Comparison of ENCODE assay signal across 8 cellular contexts in the genomic region with DNA sequence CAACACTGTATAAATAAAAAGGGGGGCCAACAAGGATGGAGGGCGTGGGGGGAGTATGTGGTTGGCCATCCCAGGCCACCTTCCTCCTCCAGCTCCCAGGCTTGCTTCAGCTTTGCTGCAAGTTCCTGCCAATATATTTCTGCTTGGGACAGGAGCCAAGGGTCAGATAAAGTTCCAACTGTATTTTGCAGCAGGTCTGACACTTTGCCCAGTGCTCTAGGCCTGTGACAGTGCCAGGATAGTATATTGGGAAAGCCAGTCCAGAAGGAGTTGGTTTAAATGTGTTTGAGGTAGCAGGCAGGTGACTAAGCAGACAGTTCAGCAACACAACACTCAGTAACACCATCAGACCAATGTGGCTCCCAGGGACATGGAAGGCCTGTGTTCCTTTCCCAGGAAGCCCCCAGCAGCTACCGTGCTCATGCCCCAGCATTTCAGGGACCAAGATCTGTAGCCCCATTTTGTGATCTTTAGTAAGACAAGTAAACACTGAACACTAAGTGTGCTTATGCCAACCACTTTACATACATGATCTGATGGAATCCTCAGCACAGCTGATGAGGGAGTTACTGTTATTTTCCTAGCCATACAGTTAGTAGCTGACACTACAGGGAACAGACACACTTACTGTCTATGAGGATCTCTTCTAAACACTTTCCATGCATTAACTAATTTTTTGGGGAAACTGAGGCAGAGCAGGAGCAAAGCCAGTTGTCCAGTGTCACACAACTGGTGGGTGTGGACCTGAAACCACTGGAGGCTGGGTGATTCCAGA. TPM values are rescaled to one million over a fixed set of nuclear protein-coding genes. Genes with fewer than 3 reads are reported as not detected.
DNase-seq lines count a peak whose midpoint lies in the region; ATAC-seq, FAIRE-seq and TF ChIP-seq lines count a peak whose summit lies in the region.

No MANE protein-coding gene starts in this region.

- no peak for ATAC-seq in activated B cell treated with CpG ODN at 0.5 μM for 24 hours (ENCODE audit: low read depth)

- H3K27ac Mint-ChIP-seq in activated B cell treated with CpG ODN at 0.5 μM for 24 hours (peak overlapping the region; percentile 55), glutamatergic neuron (ENCODE audit: unreplicated experiment) (peak overlapping the region; percentile 6), progenitor cell of endocrine pancreas (no peak overlapping the region)

- H3K4me3 ChIP-seq in HEK293 (ENCODE audit: low read depth, low read length), result no peak overlapping the region
- no peak overlapping the region for H3K4me3 ChIP-seq in small intestine (ENCODE audit: low read depth in 1 of 2, low read length in 2 of 2)
- no peak overlapping the region for H3K4me3 ChIP-seq in BE2C (ENCODE audit: low read depth, low read length)

- H3K4me3 Mint-ChIP-seq in activated B cell treated with CpG ODN at 0.5 μM for 24 hours (peak overlapping the region; percentile 15), glutamatergic neuron (ENCODE audit: unreplicated experiment) (peak overlapping the region; percentile 34), progenitor cell of endocrine pancreas (ENCODE audit: low read depth) (no peak overlapping the region)

- H3K9me3 ChIP-seq in HEK293 (ENCODE audit: control insufficient read depth, insufficient read depth, low read depth, low read length) (no peaks in the 10 kb centered on the region), small intestine (ENCODE audit: control insufficient read depth, low read depth) (no peaks in the 10 kb centered on the region), BE2C (no peaks in the 10 kb centered on the region)

- H3K36me3 Mint-ChIP-seq in activated B cell treated with CpG ODN at 0.5 μM for 24 hours (ENCODE audit: low read depth), result no peaks in the 10 kb centered on the region
- H3K36me3 Mint-ChIP-seq in glutamatergic neuron (ENCODE audit: unreplicated experiment), result no peaks in the 10 kb centered on the region
- H3K36me3 Mint-ChIP-seq in progenitor cell of endocrine pancreas (ENCODE audit: insufficient read depth), result no peaks in the 10 kb centered on the region

- H3K27ac ChIP-seq in HEK293 (ENCODE audit: extremely low read depth, low read depth, low read length), result peak overlapping the region; percentile 10; the same call in 1 of the 2 replicates
- H3K27ac ChIP-seq in small intestine (ENCODE audit: low read depth in 1 of 2, low read length in 1 of 2), result peak overlapping the region; percentile 58 to 77

- H3K27me3 Mint-ChIP-seq in activated B cell treated with CpG ODN at 0.5 μM for 24 hours (no peaks in the 10 kb centered on the region), glutamatergic neuron (ENCODE audit: unreplicated experiment) (peaks cover 7% of the 10 kb centered on the region), progenitor cell of endocrine pancreas (peaks cover 10% of the 10 kb centered on the region)

- no peaks in the 10 kb centered on the region for H3K36me3 ChIP-seq in HEK293 (ENCODE audit: control insufficient read depth in 2 of 2, insufficient read depth in 1 of 2, low read length in 2 of 2)
- no peaks in the 10 kb centered on the region for H3K36me3 ChIP-seq in small intestine (ENCODE audit: control insufficient read depth in 2 of 2, insufficient read depth in 2 of 2, low read length in 2 of 2)
- no peaks in the 10 kb centered on the region for H3K36me3 ChIP-seq in BE2C

- WGBS in small intestine, 3 donors, result 8 to 24% (median 21%) methylated on average over 2 of the region's 2 CpGs

- POLR2A ChIA-PET in HEK293 (lab: Yijun Ruan, JAX) (interaction anchor here (2.4 kb wide), 1 partner anchor 42 kb away, joined by 10 read pairs; a partner anchor contains a TSS), activated B cell treated with CpG ODN at 0.5 μM for 24 hours (lab: Charles Lee) (interaction anchor here (0.5 to 35.9 kb wide), 8 partner anchors 7 to 780 kb away, joined by 3 to 1996 read pairs (median 143); a partner anchor contains a TSS)

- H3K4me1 ChIP-seq in HEK293 (ENCODE audit: control insufficient read depth, insufficient read depth, low read length) (peaks cover 16% of the 10 kb centered on the region), small intestine (ENCODE audit: control insufficient read depth in 2 of 2, insufficient read depth in 1 of 2, low read depth in 1 of 2, low read length in 1 of 2) (peaks cover 11 to 16% of the 10 kb centered on the region in 2 donors), BE2C (peaks cover 24% of the 10 kb centered on the region)

- DNase-seq in activated B cell treated with CpG ODN at 0.5 μM for 24 hours (no peak), glutamatergic neuron (no peak), small intestine (peak; percentile 93), KBM-7 (no peak), HK-2 (ENCODE audit: unreplicated experiment) (no peak), progenitor cell of endocrine pancreas (ENCODE audit: low spot score, unreplicated experiment) (no peak), BE2C (no peak)

- in situ Hi-C loops in KBM-7 (cut with MboI; ENCODE audit: low pct_unique_long_range_greater_than_20kb, low sequenced_read_pairs), result no loop called here

- H3K9me3 Mint-ChIP-seq in activated B cell treated with CpG ODN at 0.5 μM for 24 hours, result no peaks in the 10 kb centered on the region
- peaks cover 11% of the 10 kb centered on the region for H3K9me3 Mint-ChIP-seq in glutamatergic neuron (ENCODE audit: unreplicated experiment)
- H3K9me3 Mint-ChIP-seq in progenitor cell of endocrine pancreas (ENCODE audit: low read depth), result no peaks in the 10 kb centered on the region

- H3K4me1 Mint-ChIP-seq in activated B cell treated with CpG ODN at 0.5 μM for 24 hours, result peaks cover 55% of the 10 kb centered on the region
- H3K4me1 Mint-ChIP-seq in glutamatergic neuron (ENCODE audit: low read depth, unreplicated experiment), result peaks cover 23% of the 10 kb centered on the region
- peaks cover 8% of the 10 kb centered on the region for H3K4me1 Mint-ChIP-seq in progenitor cell of endocrine pancreas (ENCODE audit: low read depth)

- CTCF ChIA-PET in HEK293 (lab: Yijun Ruan, JAX), result interaction anchor here (0.6 kb wide), 1 partner anchor 12 kb away, joined by 3 read pairs; no protein-coding TSS in a partner anchor
- CTCF ChIA-PET in activated B cell treated with CpG ODN at 0.5 μM for 24 hours (lab: Charles Lee), result interaction anchor here (1.6 to 2.3 kb wide), 3 partner anchors 9 to 41 kb away, joined by 3 to 5 read pairs (median 4); no protein-coding TSS in a partner anchor

- H3K27me3 ChIP-seq in small intestine (ENCODE audit: control insufficient read depth in 2 of 2, insufficient read depth in 2 of 2, low read length in 2 of 2) (no peaks in the 10 kb centered on the region), BE2C (no peaks in the 10 kb centered on the region)

- FAIRE-seq in small intestine (lab: Jason Lieb, UNC), result no peak

- TF ChIP-seq CTCF in HEK293 (tag by site-specific recombination; IDR thresholded peaks at IDR 0.05) (no peak), activated B cell treated with CpG ODN at 0.5 μM for 24 hours (IDR thresholded peaks at IDR 0.05) (no peak), glutamatergic neuron (IDR thresholded peaks at IDR 0.05; ENCODE audit: partially characterized antibody, unreplicated experiment) (no peak), progenitor cell of endocrine pancreas (IDR thresholded peaks at IDR 0.05; ENCODE audit: unreplicated experiment) (no peak), BE2C (IDR thresholded peaks at IDR 0.05; ENCODE audit: low read depth, low read length) (no peak)

- intact Hi-C loops in activated B cell treated with CpG ODN at 0.5 μM for 24 hours (cut with micrococcal nuclease), result no loop called here

TF ChIP-seq in HEK293, 187 proteins besides CTCF, POLR2A, EP300 and RAD21:
- TF ChIP-seq ZNF302 (tag by site-specific recombination; IDR thresholded peaks at IDR 0.05; ENCODE audit: low read depth) (no peak), ZNF266 (tag by site-specific recombination; IDR thresholded peaks at IDR 0.05; ENCODE audit: low read depth) (peak; percentile 3; the same call in 1 of the 2 replicates)
- TF ChIP-seq, protein P1, sequence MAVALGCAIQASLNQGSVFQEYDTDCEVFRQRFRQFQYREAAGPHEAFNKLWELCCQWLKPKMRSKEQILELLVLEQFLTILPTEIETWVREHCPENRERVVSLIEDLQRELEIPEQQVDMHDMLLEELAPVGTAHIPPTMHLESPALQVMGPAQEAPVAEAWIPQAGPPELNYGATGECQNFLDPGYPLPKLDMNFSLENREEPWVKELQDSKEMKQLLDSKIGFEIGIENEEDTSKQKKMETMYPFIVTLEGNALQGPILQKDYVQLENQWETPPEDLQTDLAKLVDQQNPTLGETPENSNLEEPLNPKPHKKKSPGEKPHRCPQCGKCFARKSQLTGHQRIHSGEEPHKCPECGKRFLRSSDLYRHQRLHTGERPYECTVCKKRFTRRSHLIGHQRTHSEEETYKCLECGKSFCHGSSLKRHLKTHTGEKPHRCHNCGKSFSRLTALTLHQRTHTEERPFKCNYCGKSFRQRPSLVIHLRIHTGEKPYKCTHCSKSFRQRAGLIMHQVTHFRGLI (tag by site-specific recombination; IDR thresholded peaks at IDR 0.05), result peak; percentile 86

RNA-seq across cellular contexts. Expression of a gene that starts 38.9 kb away (rescaled TPM):
- total RNA-seq in activated B cell treated with CpG ODN at 0.5 μM for 24 hours (39.0 and 39.9 TPM in 2 replicates), glutamatergic neuron (ENCODE audit: unreplicated experiment) (23.0 TPM), progenitor cell of endocrine pancreas (33.2 and 34.7 TPM in 2 replicates)
- polyA plus RNA-seq in small intestine, result 10 to 100 TPM; 17.0 to 27.3 (median 18.6) TPM
- polyA plus RNA-seq in BE2C (2012; ENCODE audit: insufficient read depth, insufficient read length, low read depth), result 42.2 TPM

RNA-seq across cellular contexts. Expression of a gene that starts 42.1 kb away (rescaled TPM):
- total RNA-seq in activated B cell treated with CpG ODN at 0.5 μM for 24 hours (175 and 180 TPM in 2 replicates), glutamatergic neuron (ENCODE audit: unreplicated experiment) (153 TPM), progenitor cell of endocrine pancreas (36.9 and 49.7 TPM in 2 replicates)
- polyA plus RNA-seq in small intestine, result 100 to 1,000 TPM in 1 of 3 donors, 10 to 100 TPM in 2; 34.4 to 330 (median 36.5) TPM
- polyA plus RNA-seq in BE2C (2012; ENCODE audit: insufficient read depth, insufficient read length, low read depth), result 468 TPM
